Comparison of ENCODE assay signal across 8 cellular contexts in the genomic region with DNA sequence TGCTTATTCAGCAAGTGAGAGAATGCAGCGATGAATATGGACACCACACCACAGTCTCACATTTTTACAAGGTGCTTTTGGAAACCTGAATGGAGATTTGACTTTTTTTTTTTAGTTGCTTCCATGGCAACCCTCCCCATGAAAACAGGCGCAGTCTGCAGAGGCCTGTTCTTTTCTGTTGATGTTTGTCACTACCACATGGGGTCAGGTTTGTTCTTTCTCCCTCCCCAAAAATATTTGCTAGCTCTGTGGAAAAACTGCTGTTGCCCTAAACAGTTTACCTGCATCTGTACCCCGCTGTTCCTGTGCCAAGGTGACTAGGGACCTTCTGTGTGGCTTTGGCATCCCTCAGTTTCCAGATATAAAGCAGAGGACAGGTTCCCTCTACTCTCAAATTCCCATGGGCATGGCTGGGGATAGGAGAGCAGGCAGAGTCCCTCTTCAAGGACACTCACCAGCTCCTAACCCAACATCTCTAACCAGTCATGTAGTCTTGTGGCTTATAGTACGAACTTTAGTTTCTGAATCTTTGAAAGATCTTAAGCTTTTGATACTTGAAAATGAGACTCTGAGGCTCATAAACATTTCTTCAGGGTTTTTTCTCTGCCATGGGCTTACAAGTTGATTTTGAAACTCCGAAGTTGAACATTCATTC. TPM values are rescaled to one million over a fixed set of nuclear protein-coding genes. Genes with fewer than 3 reads are reported as not detected.
A peak's percentile ranks its signal among the peaks of the same experiment; 100 is the strongest.
DNase-seq lines count a peak whose midpoint lies in the region; ATAC-seq, FAIRE-seq and TF ChIP-seq lines count a peak whose summit lies in the region.

No MANE protein-coding gene starts in this region.

- SMC1A ChIA-PET in GM12878 (lab: Charles Lee; ENCODE audit: uncharacterized antibody, unreplicated experiment) = interaction anchor here (0.6 to 7.7 kb wide), 26 partner anchors 9 to 358 kb away, joined by 3 to 145 read pairs (median 4); a partner anchor contains a TSS

- H4K20me1 ChIP-seq in GM12878 (ENCODE audit: control insufficient read depth, insufficient read depth) = no peaks in the 10 kb centered on the region

- POLR2A ChIA-PET in activated CD4-positive, alpha-beta T cell treated with anti-CD3 and anti-CD28 coated beads, Interleukin-2, amount 10 ng/mL, durations not matched to agents 7 days and 5 days (lab: Charles Lee) = no interaction called here
- POLR2A ChIA-PET in GM12878 (lab: Charles Lee) = interaction anchor here (1.1 to 1.3 kb wide), 3 partner anchors 11 to 117 kb away, joined by 3 to 4 read pairs (median 3); no protein-coding TSS in a partner anchor

- H3K36me3 Mint-ChIP-seq in activated CD4-positive, alpha-beta T cell treated with anti-CD3 and anti-CD28 coated beads, Interleukin-2, amount 10 ng/mL, durations not matched to agents 7 days and 5 days (ENCODE audit: low read depth) = peaks cover 10% of the 10 kb centered on the region
- H3K36me3 Mint-ChIP-seq in stimulated activated effector memory CD8-positive, alpha-beta T cell treated with anti-CD3 and anti-CD28 coated beads, Interleukin-12 subunit alpha, Interleukin-12 subunit beta, amount 100 ng/mL, for 72 hours = no peaks in the 10 kb centered on the region

- no peaks in the 10 kb centered on the region for H3K79me2 ChIP-seq in GM12878 (ENCODE audit: control insufficient read depth, insufficient read depth, low read length)

- in situ Hi-C loops in GM12878 (cut with MboI) = loop anchor here (10.0 kb wide), 1 partner anchor 318 kb away; a partner anchor contains a TSS

- peak; percentile 81 for TF ChIP-seq RAD21 in GM12878 (IDR thresholded peaks at IDR 0.05; ENCODE audit: insufficient read depth, low read depth, low read length)

- no peak overlapping the region for H3K4me3 Mint-ChIP-seq in activated CD4-positive, alpha-beta T cell treated with anti-CD3 and anti-CD28 coated beads, Interleukin-2, amount 10 ng/mL, durations not matched to agents 7 days and 5 days
- H3K4me3 Mint-ChIP-seq in stimulated activated effector memory CD8-positive, alpha-beta T cell treated with anti-CD3 and anti-CD28 coated beads, Interleukin-12 subunit alpha, Interleukin-12 subunit beta, amount 100 ng/mL, for 72 hours = no peak overlapping the region

- DNase-seq in activated CD4-positive, alpha-beta T cell treated with anti-CD3 and anti-CD28 coated beads, Interleukin-2, amount 10 ng/mL, durations not matched to agents 7 days and 5 days = peak; percentile 48
- no peak for DNase-seq in activated CD4-positive, alpha-beta T cell treated with anti-CD3 and anti-CD28 coated beads for 1 hour
- no peak for DNase-seq in GM12878 (ENCODE audit: low read depth, low spot score)
- no peak for DNase-seq in stimulated activated effector memory CD8-positive, alpha-beta T cell treated with anti-CD3 and anti-CD28 coated beads, Interleukin-12 subunit alpha, Interleukin-12 subunit beta, amount 100 ng/mL, for 72 hours (ENCODE audit: low spot score in 2 of 2)
- no peak for DNase-seq in HTR-8/SVneo (ENCODE audit: insufficient read length, low spot score)
- no peak for DNase-seq in colonic mucosa
- no peak for DNase-seq in MV-4-11 (lab: John Stamatoyannopoulos, UW)

- H3K27ac ChIP-seq in GM12878 (ENCODE audit: control insufficient read depth, insufficient read depth) (no peak overlapping the region), colonic mucosa (no peak overlapping the region)

- no peak for TF ChIP-seq EP300 in GM12878 (IDR thresholded peaks at IDR 0.05; ENCODE audit: borderline replicate concordance in 1 of 2, control insufficient read depth in 1 of 2, low read depth in 2 of 2, low read length in 2 of 2)

- no TSS peak for BruUV-seq in GM12878 (replicated peaks; lab: Mats Ljungman, UMichigan)

- H3K4me1 ChIP-seq in GM12878 (ENCODE audit: control insufficient read depth, insufficient read depth, low read length) = peaks cover 10% of the 10 kb centered on the region
- H3K4me1 ChIP-seq in colonic mucosa = no peaks in the 10 kb centered on the region

- TF ChIP-seq POLR2A in GM12878 (IDR thresholded peaks at IDR 0.05; ENCODE audit: low read depth, low read length) = no peak

- intact Hi-C loops in GM12878 (cut with micrococcal nuclease; ENCODE audit: unreplicated experiment) (loop anchor here (1.0 to 5.0 kb wide), 2 partner anchors 118 to 331 kb away; no protein-coding TSS in a partner anchor), colonic mucosa (cut with DNase I) (no loop called here)

- H3K9ac ChIP-seq in GM12878 (ENCODE audit: control insufficient read depth, insufficient read depth, low read length) (no peak overlapping the region), colonic mucosa (ENCODE audit: low read depth in 2 of 2, low read length in 2 of 2) (no peak overlapping the region)

- H2AFZ ChIP-seq in GM12878 (ENCODE audit: control insufficient read depth, low read depth, low read length) = no peak overlapping the region

- H3K27me3 Mint-ChIP-seq in activated CD4-positive, alpha-beta T cell treated with anti-CD3 and anti-CD28 coated beads, Interleukin-2, amount 10 ng/mL, durations not matched to agents 7 days and 5 days = peaks cover 3% of the 10 kb centered on the region

- RAD21 ChIA-PET in GM12878 (lab: Charles Lee; ENCODE audit: unreplicated experiment) = interaction anchor here (0.7 to 7.0 kb wide), 18 partner anchors 13 to 384 kb away, joined by 3 to 83 read pairs (median 4); a partner anchor contains a TSS

- CTCF ChIA-PET in activated CD4-positive, alpha-beta T cell treated with anti-CD3 and anti-CD28 coated beads, Interleukin-2, amount 10 ng/mL, durations not matched to agents 7 days and 5 days (lab: Charles Lee) = interaction anchor here (0.6 to 2.3 kb wide), 10 partner anchors 14 to 251 kb away, joined by 3 to 11 read pairs (median 4); a partner anchor contains a TSS
- CTCF ChIA-PET in GM12878 (lab: Yijun Ruan, JAX) = interaction anchor here (0.6 to 7.5 kb wide), 32 partner anchors 10 to 730 kb away, joined by 3 to 157 read pairs (median 4); a partner anchor contains a TSS

- peak overlapping the region; percentile 66 for H3K27ac Mint-ChIP-seq in activated CD4-positive, alpha-beta T cell treated with anti-CD3 and anti-CD28 coated beads, Interleukin-2, amount 10 ng/mL, durations not matched to agents 7 days and 5 days
- H3K27ac Mint-ChIP-seq in stimulated activated effector memory CD8-positive, alpha-beta T cell treated with anti-CD3 and anti-CD28 coated beads, Interleukin-12 subunit alpha, Interleukin-12 subunit beta, amount 100 ng/mL, for 72 hours = peak overlapping the region; percentile 30

- peak; percentile 32 to 63 (median 43); a peak in 5 of 6 replicates for TF ChIP-seq CTCF in GM12878 (IDR thresholded peaks at IDR 0.05 in 2 of 3, conservative IDR thresholded peaks at IDR 0.05 in 1 of 3; ENCODE audit: control insufficient read depth in 2 of 3, extremely low read depth in 1 of 3, insufficient read depth in 1 of 3, low read depth in 3 of 3, low read length in 3 of 3)
- TF ChIP-seq CTCF in colonic mucosa (IDR thresholded peaks at IDR 0.05) = no peak

- peaks cover 2% of the 10 kb centered on the region; the same call in 1 of the 3 replicates for H3K9me3 ChIP-seq in GM12878 (replicated peaks; ENCODE audit: control insufficient read depth, insufficient read depth, low read length)
- H3K9me3 ChIP-seq in colonic mucosa = no peaks in the 10 kb centered on the region

- FAIRE-seq in GM12878 (lab: Jason Lieb, UNC) (no peak), HTR-8/SVneo (lab: Jason Lieb, UNC) (no peak)

- peak; percentile 38 for ATAC-seq in HG02981 (IDR thresholded peaks at IDR 0.05; ENCODE audit: unreplicated experiment)
- ATAC-seq in GM12878 = peak; percentile 79
- peak; percentile 57 for ATAC-seq in stimulated activated effector memory CD8-positive, alpha-beta T cell treated with anti-CD3 and anti-CD28 coated beads, Interleukin-12 subunit alpha, Interleukin-12 subunit beta, amount 100 ng/mL, for 72 hours

- H3K4me3 ChIP-seq in GM12878 = no peak overlapping the region
- H3K4me3 ChIP-seq in colonic mucosa = no peak overlapping the region

- H3K27me3 ChIP-seq in GM12878 (replicated peaks in 1 of 2; ENCODE audit: control insufficient read depth in 2 of 2, insufficient read depth in 2 of 2, low read length in 1 of 2) = no peaks in the 10 kb centered on the region
- no peaks in the 10 kb centered on the region for H3K27me3 ChIP-seq in colonic mucosa

- H3K36me3 ChIP-seq in GM12878 (ENCODE audit: control insufficient read depth in 2 of 2, insufficient read depth in 2 of 2, low read length in 1 of 2) (no peaks in the 10 kb centered on the region), colonic mucosa (no peaks in the 10 kb centered on the region)

- H3K4me1 Mint-ChIP-seq in activated CD4-positive, alpha-beta T cell treated with anti-CD3 and anti-CD28 coated beads, Interleukin-2, amount 10 ng/mL, durations not matched to agents 7 days and 5 days = peaks cover 45% of the 10 kb centered on the region
- H3K4me1 Mint-ChIP-seq in stimulated activated effector memory CD8-positive, alpha-beta T cell treated with anti-CD3 and anti-CD28 coated beads, Interleukin-12 subunit alpha, Interleukin-12 subunit beta, amount 100 ng/mL, for 72 hours = peaks cover 22% of the 10 kb centered on the region

- no peak overlapping the region for H3K4me2 ChIP-seq in GM12878 (ENCODE audit: control insufficient read depth, insufficient read depth)

- WGBS in GM12878 (ENCODE audit: insufficient coverage, insufficient replicate concordance, low lambda C conversion rate, missing lambda C conversion rate) = 22% methylated on average over 5 of the region's 5 CpGs

- H3K9me3 Mint-ChIP-seq in activated CD4-positive, alpha-beta T cell treated with anti-CD3 and anti-CD28 coated beads, Interleukin-2, amount 10 ng/mL, durations not matched to agents 7 days and 5 days = peaks cover 4% of the 10 kb centered on the region
- H3K9me3 Mint-ChIP-seq in stimulated activated effector memory CD8-positive, alpha-beta T cell treated with anti-CD3 and anti-CD28 coated beads, Interleukin-12 subunit alpha, Interleukin-12 subunit beta, amount 100 ng/mL, for 72 hours = no peaks in the 10 kb centered on the region

RNA-seq across cellular contexts. Expression of a gene that starts 14.7 kb away (rescaled TPM):
- 10 to 100 TPM; 48.6 to 61.9 TPM for total RNA-seq in activated CD4-positive, alpha-beta T cell treated with anti-CD3 and anti-CD28 coated beads, Interleukin-2, amount 10 ng/mL, durations not matched to agents 7 days and 5 days
- 39.7 and 46.4 TPM in 2 replicates for total RNA-seq in GM12878 (2013; cell fraction: nucleolus; rRNA removed)
- total RNA-seq in GM12878 (2014; rRNA removed) (20.9 and 22.4 TPM in 2 replicates), GM12878 (2014; rRNA removed; fragmentation: Illumina TruSeq; extraction: Trizol) (18.7 and 18.9 TPM in 2 replicates), GM12878 (2021) (23.9 and 27.9 TPM in 2 replicates), colonic mucosa (10 to 100 TPM; 25.5 to 32.2 TPM)
- polyA plus RNA-seq in GM12878 (2011; ENCODE audit: low read depth) = 9.5 TPM
- polyA plus RNA-seq in GM12878 (2011; rRNA removed) (50.6 and 63.4 TPM in 2 replicates), GM12878 (2014; fragmentation: Illumina TruSeq; extraction: Trizol) (28.5 and 39.8 TPM in 2 replicates), GM12878 (2014; fragmentation: Nextera tagmentation; extraction: Ambion mirVana) (10 to 100 TPM; 11.0 to 16.3 TPM), GM12878 (2014; rRNA removed) (26.7 and 32.3 TPM in 2 replicates), GM12878 (2016; fragmentation: Nextera tagmentation; extraction: Ambion mirVana) (10 to 100 TPM; 24.0 to 25.0 TPM)
- 30.0 and 31.6 TPM in 2 replicates for polyA plus RNA-seq in GM12878 (2011; cell fraction: cytosol; rRNA removed)
- 24.9 and 37.2 TPM in 2 replicates for polyA plus RNA-seq in GM12878 (2011; cell fraction: nucleus; rRNA removed)
- polyA plus RNA-seq in GM12878 (2012) = 11.7 and 13.4 TPM in 2 replicates
- polyA minus RNA-seq in GM12878 (2011; rRNA and poly(A)+ RNA removed) = 33.8 and 41.5 TPM in 2 replicates
- polyA minus RNA-seq in GM12878 (2011; cell fraction: cytosol; rRNA and poly(A)+ RNA removed) = 11.5 and 12.0 TPM in 2 replicates
- polyA minus RNA-seq in GM12878 (2011; cell fraction: nucleus; rRNA and poly(A)+ RNA removed) = 19.8 and 37.9 TPM in 2 replicates
